ENCODE assay signal across 3 cellular contexts in the genomic region with DNA sequence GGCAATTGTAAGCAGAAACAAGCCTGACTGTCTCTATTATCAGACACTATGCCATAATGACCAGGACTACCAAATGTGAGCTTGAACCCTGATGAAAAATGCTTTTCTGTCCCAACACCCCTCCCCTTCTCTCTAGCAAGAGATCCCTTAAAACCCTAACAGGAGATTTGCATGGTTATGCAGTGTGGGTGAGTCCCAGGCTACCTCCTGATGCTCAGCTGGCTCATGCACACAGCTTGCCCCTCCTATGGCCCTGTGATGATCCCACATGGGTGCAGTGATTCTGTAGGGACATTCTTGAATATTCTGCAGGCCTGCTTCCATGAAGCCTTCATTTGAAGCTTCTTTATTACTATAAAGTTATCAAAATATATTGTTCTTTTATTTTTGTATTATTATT.
"Had no signal": no experiment of that assay in that cellular context is flagged by ENCODE, and none has a peak within 500 bp of the region (broad histone marks: within the 10 kb centered on the region; RNA-seq: fewer than 3 reads in every experiment).

No MANE protein-coding gene starts in this region.

- DNase-seq: GDM1, GF-D8 had no signal

- ATAC-seq: GM12878 had no signal

- H3K4me3 ChIP-seq: GM12878 had no signal
